23 cellular contexts compared by ENCODE assay signal in the genomic region with DNA sequence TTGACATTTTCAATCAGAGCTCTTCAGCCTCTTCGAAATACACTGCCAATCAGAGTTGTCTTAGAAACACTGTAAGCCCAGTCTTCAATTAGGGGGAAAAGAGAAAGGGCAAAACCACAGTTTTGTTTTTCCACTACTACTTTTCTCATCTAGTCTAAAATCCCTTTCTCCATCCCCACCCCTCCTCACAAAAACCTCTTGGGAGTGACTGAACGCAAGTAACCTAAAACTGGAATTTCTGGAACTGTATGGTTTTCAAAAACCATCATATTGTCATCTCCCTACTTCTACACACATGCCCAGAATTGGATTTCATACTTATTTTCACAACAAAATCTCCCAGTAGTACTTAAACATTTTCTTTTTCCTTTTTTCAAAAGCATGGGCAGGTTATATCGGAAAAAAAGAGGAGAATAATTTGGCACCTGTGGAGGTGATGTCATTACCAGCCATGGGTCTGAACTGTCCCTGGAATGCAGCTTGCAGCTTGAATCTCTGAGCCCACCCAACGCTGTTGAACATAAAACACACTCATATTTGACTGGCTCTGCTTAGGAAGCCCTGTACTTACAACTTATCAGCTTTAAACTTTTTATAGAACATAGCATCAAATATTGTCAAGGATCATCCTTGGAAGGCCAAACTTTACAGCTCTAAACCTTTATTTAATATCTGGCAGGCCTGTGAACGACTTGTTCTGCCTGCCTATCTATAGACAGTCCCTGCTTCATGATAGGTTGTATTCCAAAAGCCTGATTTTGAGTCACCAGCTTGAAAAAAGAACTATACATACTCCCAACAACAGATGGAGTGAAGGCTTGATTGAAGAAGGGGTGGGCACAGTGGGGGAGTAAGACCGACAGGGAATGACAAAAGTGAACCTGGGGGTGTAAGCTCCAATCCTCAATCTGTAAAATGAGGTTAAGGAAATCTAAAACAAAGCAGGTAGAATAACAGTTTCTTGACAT. TPM values are rescaled to one million over a fixed set of nuclear protein-coding genes. Genes with fewer than 3 reads are reported as not detected.
DNase-seq lines count a peak whose midpoint lies in the region; ATAC-seq and TF ChIP-seq lines count a peak whose summit lies in the region.
"Had no signal": no experiment of that assay in that cellular context is flagged by ENCODE, and none has a peak within 500 bp of the region (broad histone marks: within the 10 kb centered on the region; RNA-seq: fewer than 3 reads in every experiment).

No MANE protein-coding gene starts in this region.

- no peaks in the 10 kb centered on the region for H3K27me3 Mint-ChIP-seq in nephron progenitor cell (ENCODE audit: low read depth, poor library complexity)
- H3K27me3 Mint-ChIP-seq: activated CD8-positive, alpha-beta memory T cell treated with anti-CD3 and anti-CD28 coated beads, Interleukin-2, amount 10 ng/mL, durations not matched to agents 7 days and 5 days had no signal

- H3K4me3 ChIP-seq in left ventricle myocardium inferior (no peak overlapping the region), dorsolateral prefrontal cortex (peak overlapping the region in 1 of 59 donors; percentile 5), tibial nerve (no peak overlapping the region), PC-9 (no peak overlapping the region), lower lobe of right lung (no peak overlapping the region)
- H3K4me3 ChIP-seq: A549, lung, psoas muscle, thoracic aorta, vagina had no signal

- H3K36me3 ChIP-seq in left ventricle myocardium inferior: peaks cover 12% of the 10 kb centered on the region
- peaks cover 0 to 16% (median 0%) of the 10 kb centered on the region in 3 donors for H3K36me3 ChIP-seq in tibial nerve
- H3K36me3 ChIP-seq in PC-9 (ENCODE audit: low read depth): no peaks in the 10 kb centered on the region
- H3K36me3 ChIP-seq in lower lobe of right lung: no peaks in the 10 kb centered on the region
- H3K36me3 ChIP-seq: BE2C, neutrophil, thoracic aorta, vagina, WERI-Rb-1 had no signal

- H3K79me2 ChIP-seq in PC-9 (ENCODE audit: low read depth): no peaks in the 10 kb centered on the region

- DNase-seq in left ventricle myocardium inferior (no peak), cardiac septum (ENCODE audit: low spot score) (no peak), dorsolateral prefrontal cortex (peak in 1 of 10 donors; percentile 39), nephron progenitor cell (no peak), tibial nerve (ENCODE audit: low spot score in 2 of 2) (no peak), PC-9 (no peak), iPS-NIHi7 (ENCODE audit: extremely low spot score) (no peak), lower lobe of right lung (no peak)
- DNase-seq: activated CD4-positive, alpha-beta T cell treated with anti-CD3 and anti-CD28 coated beads, Interleukin-2, amount 50 U/mL, for 1 hour; activated CD8-positive, alpha-beta memory T cell treated with anti-CD3 and anti-CD28 coated beads, Interleukin-2, amount 10 ng/mL, durations not matched to agents 7 days and 5 days; activated naive CD4-positive, alpha-beta T cell treated with anti-CD3 and anti-CD28 coated beads for 36 hours; BE2C; GOT3; NCI-H187 treated with DMSO at 0.1 percent for 48 hours; NCI-H774; psoas muscle; T-helper 9 cell; WERI-Rb-1 had no signal

- intact Hi-C loops in left ventricle myocardium inferior (cut with micrococcal nuclease) (no loop called here), cardiac septum (cut with DNase I) (no loop called here), dorsolateral prefrontal cortex (cut with DNase I) (loop anchor here in 1 of 2 donors (5.0 kb wide), 1 partner anchor 61 kb away; no protein-coding TSS in a partner anchor), PC-9 (cut with micrococcal nuclease; ENCODE audit: unreplicated experiment) (no loop called here), lower lobe of right lung (cut with DNase I) (no loop called here)

- no peak overlapping the region for H3K4me3 Mint-ChIP-seq in nephron progenitor cell
- H3K4me3 Mint-ChIP-seq: activated CD8-positive, alpha-beta memory T cell treated with anti-CD3 and anti-CD28 coated beads, Interleukin-2, amount 10 ng/mL, durations not matched to agents 7 days and 5 days; activated naive CD4-positive, alpha-beta T cell treated with anti-CD3 and anti-CD28 coated beads for 36 hours had no signal

- H3K27me3 ChIP-seq in left ventricle myocardium inferior (ENCODE audit: low read depth): no peaks in the 10 kb centered on the region
- H3K27me3 ChIP-seq in dorsolateral prefrontal cortex: no peaks in the 10 kb centered on the region
- H3K27me3 ChIP-seq in tibial nerve: no peaks in the 10 kb centered on the region
- H3K27me3 ChIP-seq in PC-9 (ENCODE audit: insufficient read depth, low read depth): no peaks in the 10 kb centered on the region
- H3K27me3 ChIP-seq in lower lobe of right lung (ENCODE audit: low read depth): no peaks in the 10 kb centered on the region
- H3K27me3 ChIP-seq: BE2C, neutrophil, vagina had no signal

- no peak for ATAC-seq in lower lobe of right lung
- ATAC-seq: A549; activated CD8-positive, alpha-beta memory T cell treated with anti-CD3 and anti-CD28 coated beads, Interleukin-2, amount 10 ng/mL, durations not matched to agents 7 days and 5 days; psoas muscle had no signal

- TF ChIP-seq POLR2A in tibial nerve (IDR thresholded peaks at IDR 0.05): no peak

- no peak overlapping the region for H2AFZ ChIP-seq in PC-9

- H3K4me1 ChIP-seq in left ventricle myocardium inferior (peaks cover 58% of the 10 kb centered on the region), tibial nerve (peaks cover 0 to 66% (median 20%) of the 10 kb centered on the region in 4 donors), PC-9 (replicated peaks; ENCODE audit: insufficient read depth) (no peaks in the 10 kb centered on the region), lower lobe of right lung (peaks cover 7% of the 10 kb centered on the region)
- H3K4me1 ChIP-seq: A549, BE2C had no signal

- peak overlapping the region; percentile 26 for H3K27ac Mint-ChIP-seq in nephron progenitor cell
- H3K27ac Mint-ChIP-seq: activated CD8-positive, alpha-beta memory T cell treated with anti-CD3 and anti-CD28 coated beads, Interleukin-2, amount 10 ng/mL, durations not matched to agents 7 days and 5 days; activated naive CD4-positive, alpha-beta T cell treated with anti-CD3 and anti-CD28 coated beads for 36 hours had no signal

- H3K4me1 Mint-ChIP-seq in nephron progenitor cell: peaks cover 59% of the 10 kb centered on the region
- H3K4me1 Mint-ChIP-seq: activated CD8-positive, alpha-beta memory T cell treated with anti-CD3 and anti-CD28 coated beads, Interleukin-2, amount 10 ng/mL, durations not matched to agents 7 days and 5 days had no signal

- POLR2A ChIA-PET in PC-9 (lab: Charles Lee; ENCODE audit: unreplicated experiment): no interaction called here

- no peak for TF ChIP-seq EP300 in tibial nerve (IDR thresholded peaks at IDR 0.05)

- 31 to 45% methylated on average over 6 of the region's 6 CpGs for WGBS in tibial nerve, 2 donors

- peaks cover 24% of the 10 kb centered on the region for H3K9me3 Mint-ChIP-seq in nephron progenitor cell

- no peaks in the 10 kb centered on the region for H4K20me1 ChIP-seq in PC-9 (ENCODE audit: insufficient read depth)

- BruUV-seq in PC-9 (replicated peaks; lab: Mats Ljungman, UMichigan): no TSS peak

- H3K27ac ChIP-seq in left ventricle myocardium inferior (replicated peaks): peak overlapping the region; percentile 64
- H3K27ac ChIP-seq in dorsolateral prefrontal cortex: peak overlapping the region in 57 of 59 donors; percentile 8 to 88 (median 72)
- peak overlapping the region; percentile 11 to 86 (median 75) for H3K27ac ChIP-seq in tibial nerve
- H3K27ac ChIP-seq in PC-9: no peak overlapping the region
- H3K27ac ChIP-seq in lower lobe of right lung: no peak overlapping the region
- H3K27ac ChIP-seq: A549, neutrophil, psoas muscle, thoracic aorta, vagina, WERI-Rb-1 had no signal

- H3K4me2 ChIP-seq in PC-9: no peak overlapping the region
- H3K4me2 ChIP-seq: A549 had no signal

- TF ChIP-seq CTCF in left ventricle myocardium inferior (IDR thresholded peaks at IDR 0.05; ENCODE audit: borderline replicate concordance) (no peak), dorsolateral prefrontal cortex (IDR thresholded peaks at IDR 0.05 in 54 of 56, conservative IDR thresholded peaks at IDR 0.05 in 2 of 56; ENCODE audit: low read depth in 1 of 56, partially characterized antibody in 56 of 56) (no peak), nephron progenitor cell (IDR thresholded peaks at IDR 0.05) (no peak), tibial nerve (IDR thresholded peaks at IDR 0.05) (no peak), PC-9 (conservative IDR thresholded peaks at IDR 0.05) (no peak), lower lobe of right lung (IDR thresholded peaks at IDR 0.05) (no peak)

- no peaks in the 10 kb centered on the region for H3F3A ChIP-seq in PC-9 (ENCODE audit: insufficient read depth, low read depth)

- CTCF ChIA-PET in PC-9 (lab: Charles Lee): no interaction called here

- no peaks in the 10 kb centered on the region for H3K9me2 ChIP-seq in PC-9 (ENCODE audit: insufficient read depth)

- peaks cover 23% of the 10 kb centered on the region for H3K36me3 Mint-ChIP-seq in nephron progenitor cell (ENCODE audit: low read depth)

- peaks cover 19% of the 10 kb centered on the region for H3K9me3 ChIP-seq in left ventricle myocardium inferior (replicated peaks)
- peaks cover 0 to 24% (median 4%) of the 10 kb centered on the region in 4 donors for H3K9me3 ChIP-seq in tibial nerve
- peaks cover 17% of the 10 kb centered on the region; the same call in 1 of the 2 replicates for H3K9me3 ChIP-seq in PC-9 (ENCODE audit: insufficient read depth, low read depth)
- H3K9me3 ChIP-seq in lower lobe of right lung: peaks cover 10% of the 10 kb centered on the region
- H3K9me3 ChIP-seq: BE2C, neutrophil, psoas muscle, vagina had no signal

RNA-seq across cellular contexts. Expression of a gene that starts 59.3 kb away (rescaled TPM):
- 70.8 TPM for total RNA-seq in left ventricle myocardium inferior
- total RNA-seq in cardiac septum: 54.1 TPM
- 100 to 1,000 TPM; 223 to 458 (median 339) TPM for total RNA-seq in dorsolateral prefrontal cortex
- 100 to 1,000 TPM; 190 to 321 (median 265) TPM for total RNA-seq in tibial nerve
- 59.1 and 67.4 TPM in 2 replicates for total RNA-seq in PC-9 (2021)
- 124 TPM for total RNA-seq in lower lobe of right lung

Comparison
In these comparisons a context has a peak if more than half of its experiments do, and no peak if none do; other contexts are left out.
1. H3K27ac ChIP-seq: peak in left ventricle myocardium inferior (single experiment), dorsolateral prefrontal cortex (57 of 59) and tibial nerve (4 of 4); none in PC-9 (single experiment) and lower lobe of right lung (single experiment).